ENCODE assay signal across 11 cellular contexts in genomic region chr12:125331342-125332052, GRCh38.
A peak's percentile ranks its signal among the peaks of the same experiment; 100 is the strongest.
DNase-seq lines count a peak whose midpoint lies in the region; ATAC-seq and TF ChIP-seq lines count a peak whose summit lies in the region.
"Had no signal": no experiment of that assay in that cellular context is flagged by ENCODE, and none has a peak within 500 bp of the region (broad histone marks: within the 10 kb centered on the region; RNA-seq: fewer than 3 reads in every experiment).

No MANE protein-coding gene starts in this region.

- ATAC-seq in Panc1 (peak; percentile 61), omental fat pad (ENCODE audit: low FRiP score) (peak; percentile 16), HG02623 (IDR thresholded peaks at IDR 0.05; ENCODE audit: unreplicated experiment) (no peak), HG03039 (IDR thresholded peaks at IDR 0.05; ENCODE audit: unreplicated experiment) (no peak)
- ATAC-seq in naive thymus-derived CD4-positive, alpha-beta T cell = no peak

- peaks cover 0 to 13% (median 0%) of the 10 kb centered on the region in 11 donors for H3K9me3 Mint-ChIP-seq in naive thymus-derived CD4-positive, alpha-beta T cell

- intact Hi-C loops in Panc1 (cut with micrococcal nuclease; ENCODE audit: unreplicated experiment) = loop anchor here (1.0 kb wide), 1 partner anchor 72 kb away; no protein-coding TSS in a partner anchor
- intact Hi-C loops in naive thymus-derived CD4-positive, alpha-beta T cell (cut with micrococcal nuclease) = loop anchor here (1.0 to 5.0 kb wide), 3 partner anchors 72 to 1541 kb away; no protein-coding TSS in a partner anchor

- no peak overlapping the region for H3K27ac Mint-ChIP-seq in naive thymus-derived CD4-positive, alpha-beta T cell
- H3K27ac Mint-ChIP-seq: activated naive CD8-positive, alpha-beta T cell; memory B cell; stimulated activated memory B cell treated with anti-CD40 and anti-IgM and Interleukin-4, amounts not matched to agents 10 μg/mL and 1 μg/mL and 100 μg/mL, for 72 hours had no signal

- H3K36me3 ChIP-seq in BE2C = no peaks in the 10 kb centered on the region
- H3K36me3 ChIP-seq in Panc1 (ENCODE audit: control insufficient read depth, insufficient read depth, low read length) = no peaks in the 10 kb centered on the region
- H3K36me3 ChIP-seq in naive thymus-derived CD4-positive, alpha-beta T cell (ENCODE audit: control insufficient read depth in 2 of 3, insufficient read depth in 3 of 3, low read length in 3 of 3) = no peaks in the 10 kb centered on the region

- H3K4me3 Mint-ChIP-seq in naive thymus-derived CD4-positive, alpha-beta T cell = peak overlapping the region in 1 of 10 donors; percentile 6
- H3K4me3 Mint-ChIP-seq: activated naive CD8-positive, alpha-beta T cell; memory B cell; stimulated activated memory B cell treated with anti-CD40 and anti-IgM and Interleukin-4, amounts not matched to agents 10 μg/mL and 1 μg/mL and 100 μg/mL, for 72 hours had no signal

- H3K4me1 Mint-ChIP-seq in naive thymus-derived CD4-positive, alpha-beta T cell = no peaks in the 10 kb centered on the region
- H3K4me1 Mint-ChIP-seq: stimulated activated memory B cell treated with anti-CD40 and anti-IgM and Interleukin-4, amounts not matched to agents 10 μg/mL and 1 μg/mL and 100 μg/mL, for 72 hours had no signal

- POLR2A ChIA-PET in Panc1 (lab: Charles Lee) = no interaction called here
- POLR2A ChIA-PET in naive thymus-derived CD4-positive, alpha-beta T cell (lab: Charles Lee) = no interaction called here

- CTCF ChIA-PET in Panc1 (lab: Charles Lee) = interaction anchor here (0.6 to 0.8 kb wide), 3 partner anchors 64 to 752 kb away, joined by 3 to 4 read pairs (median 3); no protein-coding TSS in a partner anchor
- CTCF ChIA-PET in naive thymus-derived CD4-positive, alpha-beta T cell (lab: Charles Lee) = interaction anchor here (0.8 kb wide), 1 partner anchor 1544 kb away, joined by 3 read pairs; no protein-coding TSS in a partner anchor

- no TSS peak for BruUV-seq in Panc1 (replicated peaks; lab: Mats Ljungman, UMichigan)

- peak overlapping the region; percentile 39 for H3K4me3 ChIP-seq in BE2C (ENCODE audit: low read depth, low read length)
- H3K4me3 ChIP-seq in Panc1 (ENCODE audit: low read depth in 2 of 2, low read length in 2 of 2) = peak overlapping the region; percentile 36 to 69
- H3K4me3 ChIP-seq in foreskin fibroblast (ENCODE audit: low read depth in 1 of 2, low read length in 2 of 2) = peak overlapping the region; percentile 50 to 58
- no peak overlapping the region for H3K4me3 ChIP-seq in naive thymus-derived CD4-positive, alpha-beta T cell (ENCODE audit: low read length)

- H3K27ac ChIP-seq in Panc1 (ENCODE audit: low read length) = no peak overlapping the region
- H3K27ac ChIP-seq in naive thymus-derived CD4-positive, alpha-beta T cell (ENCODE audit: low read depth, low read length) = no peak overlapping the region

- H3K27me3 ChIP-seq in BE2C (no peaks in the 10 kb centered on the region), Panc1 (ENCODE audit: control insufficient read depth, insufficient read depth, low read length) (peaks cover 4% of the 10 kb centered on the region)
- peaks cover 0 to 4% of the 10 kb centered on the region in 2 donors for H3K27me3 ChIP-seq in naive thymus-derived CD4-positive, alpha-beta T cell (ENCODE audit: control insufficient read depth in 2 of 2, insufficient read depth in 2 of 2, low read length in 2 of 2)

- no peak for DNase-seq in BE2C
- DNase-seq in Panc1 (ENCODE audit: low read depth, low spot score) = no peak
- peak in 1 of 2 donors; percentile 11 for DNase-seq in foreskin fibroblast
- no peak for DNase-seq in omental fat pad (ENCODE audit: low spot score)
- DNase-seq in NCI-H226 = no peak
- DNase-seq in naive thymus-derived CD4-positive, alpha-beta T cell = no peak

- in situ Hi-C loops in Panc1 (cut with HindIII; ENCODE audit: low pct_unique_long_range_greater_than_20kb, low sequenced_read_pairs) = no loop called here

- peaks cover 13 to 59% (median 54%) of the 10 kb centered on the region in 5 donors for H3K27me3 Mint-ChIP-seq in naive thymus-derived CD4-positive, alpha-beta T cell

- H3K9me3 ChIP-seq in BE2C (no peaks in the 10 kb centered on the region), Panc1 (ENCODE audit: control insufficient read depth, insufficient read depth, low read depth, low read length) (no peaks in the 10 kb centered on the region)
- H3K9me3 ChIP-seq in naive thymus-derived CD4-positive, alpha-beta T cell (ENCODE audit: control insufficient read depth in 2 of 3, low read length in 3 of 3) = peaks cover 0 to 9% (median 0%) of the 10 kb centered on the region in 3 experiments

- H3K4me1 ChIP-seq in BE2C (no peaks in the 10 kb centered on the region), Panc1 (ENCODE audit: control insufficient read depth, insufficient read depth, low read length) (no peaks in the 10 kb centered on the region)
- no peaks in the 10 kb centered on the region for H3K4me1 ChIP-seq in naive thymus-derived CD4-positive, alpha-beta T cell (ENCODE audit: control insufficient read depth in 2 of 2, insufficient read depth in 2 of 2, low read length in 2 of 2)

- peaks cover 0 to 7% (median 0%) of the 10 kb centered on the region in 5 donors for H3K36me3 Mint-ChIP-seq in naive thymus-derived CD4-positive, alpha-beta T cell
- H3K36me3 Mint-ChIP-seq: activated naive CD8-positive, alpha-beta T cell; stimulated activated memory B cell treated with anti-CD40 and anti-IgM and Interleukin-4, amounts not matched to agents 10 μg/mL and 1 μg/mL and 100 μg/mL, for 72 hours had no signal

- no peak for TF ChIP-seq CTCF in BE2C (IDR thresholded peaks at IDR 0.05; ENCODE audit: low read depth, low read length)
- TF ChIP-seq CTCF in Panc1 (IDR thresholded peaks at IDR 0.05) = no peak
- no peak for TF ChIP-seq CTCF in foreskin fibroblast (IDR thresholded peaks at IDR 0.05; ENCODE audit: low read depth, low read length)
- TF ChIP-seq CTCF in omental fat pad (IDR thresholded peaks at IDR 0.05) = no peak

Comparison
In these comparisons a context has a peak if more than half of its experiments do, and no peak if none do; other contexts are left out.
1. ATAC-seq: peak in Panc1 (single experiment) and omental fat pad (single experiment); none in HG02623 (single experiment), naive thymus-derived CD4-positive, alpha-beta T cell (single experiment) and HG03039 (single experiment).